Comparison of ENCODE assay signal across 11 cellular contexts in the genomic region with DNA sequence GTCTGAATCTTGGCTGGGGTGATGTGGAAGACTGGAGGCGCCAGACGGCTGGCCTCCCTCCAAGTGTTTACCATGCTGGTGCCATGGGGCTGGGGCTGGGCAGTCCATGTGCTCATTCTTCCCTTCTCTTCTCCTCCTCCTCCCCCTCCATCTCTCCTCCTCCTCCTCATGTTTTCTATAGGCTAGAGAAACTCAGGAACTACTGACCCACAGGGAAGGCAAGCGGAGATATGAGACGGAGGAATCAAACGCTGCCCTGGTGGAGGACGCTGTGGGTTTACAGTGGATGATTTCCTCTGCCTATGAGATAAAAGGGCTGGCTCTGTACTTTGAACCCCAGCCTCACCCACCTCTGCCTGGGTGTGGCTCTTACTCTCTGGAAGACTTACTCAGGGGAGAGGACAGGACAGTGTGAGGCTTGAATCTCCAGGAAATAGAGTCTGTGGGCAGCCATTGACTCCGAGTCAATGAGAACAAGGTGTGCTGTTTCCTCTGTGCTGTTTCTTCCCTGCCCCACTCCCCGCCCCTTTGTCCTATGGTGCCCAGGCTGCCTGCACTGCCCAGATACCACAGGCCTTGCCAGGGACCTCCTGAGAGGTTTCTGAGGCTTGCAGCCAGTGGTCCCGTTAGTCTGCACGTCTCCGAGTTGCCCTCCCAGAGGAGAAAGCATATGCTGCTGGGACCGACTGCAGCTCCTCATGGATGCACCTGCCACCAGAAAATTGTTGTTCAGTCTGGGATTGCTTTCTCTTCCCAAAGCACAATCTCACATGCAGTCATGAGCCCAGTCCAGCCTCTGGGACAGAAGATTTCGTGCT.
A peak's percentile ranks its signal among the peaks of the same experiment; 100 is the strongest.
DNase-seq lines count a peak whose midpoint lies in the region; ATAC-seq and FAIRE-seq lines count a peak whose summit lies in the region.
"Had no signal": no experiment of that assay in that cellular context is flagged by ENCODE, and none has a peak within 500 bp of the region (broad histone marks: within the 10 kb centered on the region; RNA-seq: fewer than 3 reads in every experiment).

No MANE protein-coding gene starts in this region.

- H3K9me3 Mint-ChIP-seq in activated CD4-positive, alpha-beta T cell treated with anti-CD3 and anti-CD28 coated beads, Interleukin-2, amount 10 ng/mL, durations not matched to agents 24 days and 14 days: no peaks in the 10 kb centered on the region
- no peaks in the 10 kb centered on the region for H3K9me3 Mint-ChIP-seq in stimulated activated effector memory CD8-positive, alpha-beta T cell treated with anti-CD3 and anti-CD28 coated beads, Interleukin-12 subunit alpha, Interleukin-12 subunit beta, amount 100 ng/mL, for 72 hours
- H3K9me3 Mint-ChIP-seq: activated T-helper 2 cell treated with anti-CD3 and anti-CD28 coated beads, Interferon-gamma antibody, Interleukin-2, Interleukin-4, amounts not matched to agents 10 μg/mL and 5 μg/mL and 100 μg/mL, durations not matched to agents 14 hours and 24 hours and 36 hours had no signal

- no peak overlapping the region for H3K27ac Mint-ChIP-seq in activated CD4-positive, alpha-beta T cell treated with anti-CD3 and anti-CD28 coated beads, Interleukin-2, amount 10 ng/mL, durations not matched to agents 24 days and 14 days
- no peak overlapping the region for H3K27ac Mint-ChIP-seq in stimulated activated effector memory CD8-positive, alpha-beta T cell treated with anti-CD3 and anti-CD28 coated beads, Interleukin-12 subunit alpha, Interleukin-12 subunit beta, amount 100 ng/mL, for 72 hours
- H3K27ac Mint-ChIP-seq: activated T-helper 2 cell treated with anti-CD3 and anti-CD28 coated beads, Interferon-gamma antibody, Interleukin-2, Interleukin-4, amounts not matched to agents 10 μg/mL and 5 μg/mL and 100 μg/mL, durations not matched to agents 14 hours and 24 hours and 36 hours had no signal

- intact Hi-C loops in activated CD4-positive, alpha-beta T cell treated with anti-CD3 and anti-CD28 coated beads, Interleukin-2, amount 10 ng/mL, durations not matched to agents 24 days and 14 days (cut with micrococcal nuclease): loop anchor here (10.0 kb wide), 1 partner anchor 380 kb away; a partner anchor contains a TSS

- FAIRE-seq in GM19239 (lab: Jason Lieb, UNC): no peak

- no peaks in the 10 kb centered on the region for H3K36me3 Mint-ChIP-seq in activated CD4-positive, alpha-beta T cell treated with anti-CD3 and anti-CD28 coated beads, Interleukin-2, amount 10 ng/mL, durations not matched to agents 24 days and 14 days (ENCODE audit: low read depth)
- no peaks in the 10 kb centered on the region for H3K36me3 Mint-ChIP-seq in stimulated activated effector memory CD8-positive, alpha-beta T cell treated with anti-CD3 and anti-CD28 coated beads, Interleukin-12 subunit alpha, Interleukin-12 subunit beta, amount 100 ng/mL, for 72 hours

- peak overlapping the region; percentile 36 for H3K4me3 Mint-ChIP-seq in activated CD4-positive, alpha-beta T cell treated with anti-CD3 and anti-CD28 coated beads, Interleukin-2, amount 10 ng/mL, durations not matched to agents 24 days and 14 days
- H3K4me3 Mint-ChIP-seq in stimulated activated effector memory CD8-positive, alpha-beta T cell treated with anti-CD3 and anti-CD28 coated beads, Interleukin-12 subunit alpha, Interleukin-12 subunit beta, amount 100 ng/mL, for 72 hours: no peak overlapping the region

- DNase-seq in activated CD4-positive, alpha-beta T cell treated with anti-CD3 and anti-CD28 coated beads, Interleukin-2, amount 10 ng/mL, durations not matched to agents 24 days and 14 days: peak; percentile 66
- no peak for DNase-seq in activated CD4-positive, alpha-beta T cell treated with anti-CD3 and anti-CD28 coated beads for 1 hour
- DNase-seq in NCI-H1694 treated with DMSO at 0.1 percent for 48 hours (lab: John Stamatoyannopoulos, UW): peak; percentile 88
- DNase-seq in cerebellum (ENCODE audit: low spot score): peak; percentile 74
- DNase-seq in stimulated activated effector memory CD8-positive, alpha-beta T cell treated with anti-CD3 and anti-CD28 coated beads, Interleukin-12 subunit alpha, Interleukin-12 subunit beta, amount 100 ng/mL, for 72 hours (ENCODE audit: low spot score in 2 of 2): no peak
- no peak for DNase-seq in amniotic stem cell (lab: John Stamatoyannopoulos, UW)
- DNase-seq in GM19239 (ENCODE audit: insufficient read length, low spot score): no peak
- DNase-seq: mesendoderm, NCI-H82 had no signal

- peaks cover 6% of the 10 kb centered on the region for H3K27me3 Mint-ChIP-seq in activated CD4-positive, alpha-beta T cell treated with anti-CD3 and anti-CD28 coated beads, Interleukin-2, amount 10 ng/mL, durations not matched to agents 24 days and 14 days

- peaks cover 17% of the 10 kb centered on the region for H3K4me1 Mint-ChIP-seq in activated CD4-positive, alpha-beta T cell treated with anti-CD3 and anti-CD28 coated beads, Interleukin-2, amount 10 ng/mL, durations not matched to agents 24 days and 14 days
- peaks cover 10% of the 10 kb centered on the region for H3K4me1 Mint-ChIP-seq in stimulated activated effector memory CD8-positive, alpha-beta T cell treated with anti-CD3 and anti-CD28 coated beads, Interleukin-12 subunit alpha, Interleukin-12 subunit beta, amount 100 ng/mL, for 72 hours

- ATAC-seq in stimulated activated effector memory CD8-positive, alpha-beta T cell treated with anti-CD3 and anti-CD28 coated beads, Interleukin-12 subunit alpha, Interleukin-12 subunit beta, amount 100 ng/mL, for 72 hours: peak; percentile 5
- no peak for ATAC-seq in HG02623 (IDR thresholded peaks at IDR 0.05; ENCODE audit: unreplicated experiment)

Comparison
In these comparisons a context has a peak if more than half of its experiments do, and no peak if none do; other contexts are left out.
1. DNase-seq: peak in activated CD4-positive, alpha-beta T cell treated with anti-CD3 and anti-CD28 coated beads, Interleukin-2, amount 10 ng/mL, durations not matched to agents 24 days and 14 days (single experiment), NCI-H1694 treated with DMSO at 0.1 percent for 48 hours (single experiment) and cerebellum (single experiment); none in activated CD4-positive, alpha-beta T cell treated with anti-CD3 and anti-CD28 coated beads for 1 hour (single experiment), stimulated activated effector memory CD8-positive, alpha-beta T cell treated with anti-CD3 and anti-CD28 coated beads, Interleukin-12 subunit alpha, Interleukin-12 subunit beta, amount 100 ng/mL, for 72 hours (0 of 2), amniotic stem cell (single experiment) and GM19239 (single experiment).